In genomic region chr1:227999056-227999930, GRCh38 we compare ENCODE assay signal across 8 cellular contexts. TPM values are rescaled to one million over a fixed set of nuclear protein-coding genes. Genes with fewer than 3 reads are reported as not detected.
DNase-seq lines count a peak whose midpoint lies in the region; ATAC-seq and TF ChIP-seq lines count a peak whose summit lies in the region.

No MANE protein-coding gene starts in this region.

- H3K23ac ChIP-seq in IMR-90 (ENCODE audit: low read depth, low read length) (no peak overlapping the region), trophoblast cell (ENCODE audit: low read length) (no peak overlapping the region)

- H4K91ac ChIP-seq in IMR-90 (ENCODE audit: insufficient read depth, low read depth, low read length) = no peak overlapping the region
- no peak overlapping the region for H4K91ac ChIP-seq in trophoblast cell (ENCODE audit: low read depth, low read length)

- H3K9ac ChIP-seq in IMR-90 (ENCODE audit: low read depth, low read length) (no peak overlapping the region), trophoblast cell (ENCODE audit: low read length) (no peak overlapping the region)

- no peak overlapping the region for H4K5ac ChIP-seq in IMR-90 (ENCODE audit: low read depth, low read length)

- TF ChIP-seq CTCF in IMR-90 (conservative IDR thresholded peaks at IDR 0.05; ENCODE audit: low read depth, low read length) (peak; percentile 85), upper lobe of right lung (IDR thresholded peaks at IDR 0.05) (peak; percentile 77)

- H2AK5ac ChIP-seq in IMR-90 (ENCODE audit: low read depth, low read length) = no peak overlapping the region
- no peak overlapping the region for H2AK5ac ChIP-seq in trophoblast cell (ENCODE audit: low read length)

- H3K4me2 ChIP-seq in IMR-90 (ENCODE audit: low read depth, low read length) = no peak overlapping the region
- H3K4me2 ChIP-seq in trophoblast cell (ENCODE audit: low read length) = no peak overlapping the region

- H3K27ac ChIP-seq in IMR-90 (ENCODE audit: insufficient read depth, low read length) = no peak overlapping the region
- H3K27ac ChIP-seq in trophoblast cell (ENCODE audit: low read depth, low read length) = no peak overlapping the region
- H3K27ac ChIP-seq in upper lobe of right lung = no peak overlapping the region

- no peak overlapping the region for H2BK5ac ChIP-seq in IMR-90 (ENCODE audit: low read depth, low read length, poor library complexity, severe bottlenecking)
- no peak overlapping the region for H2BK5ac ChIP-seq in trophoblast cell (ENCODE audit: low read depth, low read length, poor library complexity)

- no peak overlapping the region for H3K56ac ChIP-seq in IMR-90 (ENCODE audit: extremely low read depth, insufficient read depth, low read length)

- TF ChIP-seq POLR2A in IMR-90 (IDR thresholded peaks at IDR 0.05; ENCODE audit: low read depth, low read length) = no peak

- TF ChIP-seq RAD21 in IMR-90 (IDR thresholded peaks at IDR 0.05; ENCODE audit: low read length) = peak; percentile 84

- H4K12ac ChIP-seq in trophoblast cell (ENCODE audit: low read depth, low read length) = no peak overlapping the region

- H3K4me3 ChIP-seq in IMR-90 (ENCODE audit: insufficient read depth, low read depth, low read length) = no peak overlapping the region
- no peak overlapping the region for H3K4me3 ChIP-seq in trophoblast cell (ENCODE audit: low read depth, low read length)
- H3K4me3 ChIP-seq in upper lobe of right lung = no peak overlapping the region

- H3K14ac ChIP-seq in IMR-90 (replicated peaks; ENCODE audit: low read depth, low read length) = no peak overlapping the region
- no peak overlapping the region for H3K14ac ChIP-seq in trophoblast cell (ENCODE audit: low read length)

- H2AFZ ChIP-seq in IMR-90 (replicated peaks; ENCODE audit: low read length, poor library complexity) (no peak overlapping the region), trophoblast cell (ENCODE audit: insufficient read depth, low read length, poor library complexity) (no peak overlapping the region)

- peak; percentile 76 for ATAC-seq in GM21526 (IDR thresholded peaks at IDR 0.05; ENCODE audit: low FRiP score, unreplicated experiment)
- ATAC-seq in IMR-90 (ENCODE audit: low read depth) = peak; percentile 98
- ATAC-seq in upper lobe of right lung = peak; percentile 96

- no peaks in the 10 kb centered on the region for H4K20me1 ChIP-seq in IMR-90 (ENCODE audit: insufficient read depth, low read length)

- 17% methylated on average over 1 of the region's 7 CpGs; no CpG with 5 or more reads in 1 of the 2 experiments for WGBS in IMR-90 (ENCODE audit: extremely low coverage in 2 of 2, insufficient read length in 1 of 2), 2 experiments
- WGBS in trophoblast cell (ENCODE audit: extremely low coverage, insufficient coverage, insufficient read length) = no CpG with 5 or more reads among the region's 7 CpGs

- H3K9me3 ChIP-seq in IMR-90 (ENCODE audit: control insufficient read depth, insufficient read depth, low read length) (no peaks in the 10 kb centered on the region; the same call in 1 of the 2 replicates), trophoblast cell (ENCODE audit: insufficient read depth, low read depth, low read length) (peaks cover 13% of the 10 kb centered on the region), upper lobe of right lung (peaks cover 12% of the 10 kb centered on the region)

- no peaks in the 10 kb centered on the region for H3K79me2 ChIP-seq in trophoblast cell (ENCODE audit: control insufficient read depth, insufficient read depth, low read length, poor library complexity)

- H3K18ac ChIP-seq in IMR-90 (ENCODE audit: low read depth, low read length) (no peak overlapping the region), trophoblast cell (ENCODE audit: low read length) (no peak overlapping the region)

- dilution Hi-C loops in IMR-90 (cut with HindIII; ENCODE audit: low sequenced_read_pairs, unreplicated experiment) = no loop called here

- no TSS peak for BruUV-seq in IMR-90 (replicated peaks; lab: Mats Ljungman, UMichigan)

- H3K4ac ChIP-seq in IMR-90 (ENCODE audit: low read depth, low read length) (no peak overlapping the region), trophoblast cell (ENCODE audit: low read depth, low read length) (no peak overlapping the region)

- no peak overlapping the region for H2BK15ac ChIP-seq in IMR-90 (ENCODE audit: low read depth, low read length)

- H2BK120ac ChIP-seq in IMR-90 (ENCODE audit: low read depth, low read length) (no peak overlapping the region), trophoblast cell (ENCODE audit: insufficient read depth, low read length, poor library complexity) (no peak overlapping the region)

- DNase-seq in DMS153 (lab: John Stamatoyannopoulos, UW) (peak; percentile 75), IMR-90 (peak; percentile 57), RPMI7951 (ENCODE audit: low read depth) (peak; percentile 74), activated T-helper 1 cell treated with Interleukin-2 at 50 U/mL for 16 hours (ENCODE audit: low read depth) (peak; percentile 38), foreskin melanocyte (peak; percentile 24), trophoblast cell (peak; percentile 54 to 68), upper lobe of right lung (peak; percentile 85)

- peak overlapping the region; percentile 28 for H2AK9ac ChIP-seq in IMR-90 (replicated peaks; ENCODE audit: low read depth, low read length, poor library complexity)

- POLR2A ChIA-PET in IMR-90 (lab: Charles Lee; ENCODE audit: unreplicated experiment) = no interaction called here

- no peak overlapping the region for H2BK20ac ChIP-seq in IMR-90 (ENCODE audit: low read depth, low read length)

- H3K4me1 ChIP-seq in IMR-90 (ENCODE audit: control insufficient read depth, insufficient read depth, low read length) = no peaks in the 10 kb centered on the region
- H3K4me1 ChIP-seq in trophoblast cell (ENCODE audit: control insufficient read depth in 1 of 2, insufficient read depth in 2 of 2, low read length in 2 of 2) = no peaks in the 10 kb centered on the region
- H3K4me1 ChIP-seq in upper lobe of right lung = no peaks in the 10 kb centered on the region

- H3K9me1 ChIP-seq in IMR-90 (ENCODE audit: insufficient read depth, low read length) = no peaks in the 10 kb centered on the region

- H4K8ac ChIP-seq in IMR-90 (ENCODE audit: low read depth in 2 of 2, low read length in 2 of 2) (no peak overlapping the region), trophoblast cell (ENCODE audit: low read depth, low read length) (no peak overlapping the region)

- H3K79me1 ChIP-seq in IMR-90 (ENCODE audit: low read depth in 1 of 2, low read length in 2 of 2) (no peaks in the 10 kb centered on the region), trophoblast cell (ENCODE audit: low read length) (no peaks in the 10 kb centered on the region)

- no peak overlapping the region for H2BK12ac ChIP-seq in trophoblast cell (ENCODE audit: low read length)

- in situ Hi-C loops in IMR-90 (cut with MboI; ENCODE audit: low sequenced_read_pairs) = no loop called here

- CTCF ChIA-PET in IMR-90 (lab: Yijun Ruan, JAX) = interaction anchor here (0.6 to 0.7 kb wide), 6 partner anchors 8 to 150 kb away, joined by 3 read pairs; partner anchors contain the start of gene GJC2

- intact Hi-C loops in IMR-90 (cut with micrococcal nuclease) (loop anchor here (1.0 to 5.0 kb wide), 3 partner anchors 83 to 516 kb away; partner anchors contain the start of gene ARF1), upper lobe of right lung (cut with DNase I) (no loop called here)

- H3K27me3 ChIP-seq in IMR-90 (ENCODE audit: control insufficient read depth, insufficient read depth, low read length) = peaks cover 28% of the 10 kb centered on the region
- peaks cover under 1% of the 10 kb centered on the region for H3K27me3 ChIP-seq in trophoblast cell (ENCODE audit: insufficient read depth, low read length)
- peaks cover 22% of the 10 kb centered on the region for H3K27me3 ChIP-seq in upper lobe of right lung

- H3K36me3 ChIP-seq in IMR-90 (ENCODE audit: control insufficient read depth, insufficient read depth, low read length) = no peaks in the 10 kb centered on the region
- H3K36me3 ChIP-seq in trophoblast cell (ENCODE audit: control insufficient read depth in 1 of 2, insufficient read depth in 2 of 2, low read length in 2 of 2) = no peaks in the 10 kb centered on the region
- no peaks in the 10 kb centered on the region for H3K36me3 ChIP-seq in upper lobe of right lung

TF ChIP-seq in IMR-90, 13 proteins besides CTCF, POLR2A, EP300 and RAD21:
- TF ChIP-seq MAFK (IDR thresholded peaks at IDR 0.05; ENCODE audit: low read depth, low read length) = peak; percentile 27; the same call in 1 of the 2 replicates
- TF ChIP-seq SMC3 (IDR thresholded peaks at IDR 0.05; ENCODE audit: low read depth, low read length) = peak; percentile 68
- no peak for TF ChIP-seq MXI1 (IDR thresholded peaks at IDR 0.05; ENCODE audit: borderline replicate concordance, low read depth, low read length)
- TF ChIP-seq RCOR1 (IDR thresholded peaks at IDR 0.05; ENCODE audit: insufficient replicate concordance, low read length) = no peak
- TF ChIP-seq NFE2L2 (IDR thresholded peaks at IDR 0.05; ENCODE audit: low read depth, low read length) = no peak
- no peak for TF ChIP-seq FOS (IDR thresholded peaks at IDR 0.05; ENCODE audit: low read depth, low read length)

RNA-seq across cellular contexts. Expression of gene WNT3A, which starts 7.5 kb away (rescaled TPM):
- total RNA-seq in IMR-90 (2012; rRNA removed) = not detected in 2 replicates
- polyA plus RNA-seq in IMR-90 (2012; rRNA removed) = not detected in 2 replicates
- polyA plus RNA-seq in IMR-90 (2012; cell fraction: cytosol; rRNA removed) = not detected in 2 replicates
- not detected in 2 replicates for polyA plus RNA-seq in IMR-90 (2012; cell fraction: nucleus; rRNA removed; ENCODE audit: low replicate concordance)
- not detected in 2 replicates for total RNA-seq in RPMI7951 (2014; rRNA removed; shearing (Covaris generic))
- 1.6 TPM in 2 replicates for polyA plus RNA-seq in trophoblast cell (2013)
- total RNA-seq in upper lobe of right lung = 10.1 TPM

RNA-seq across cellular contexts. Expression of gene WNT9A, which starts 51.6 kb away (rescaled TPM):
- total RNA-seq in IMR-90 (2012; rRNA removed) (0.18 and 0.28 TPM in 2 replicates), upper lobe of right lung (10.2 TPM)
- polyA plus RNA-seq in IMR-90 (2012; rRNA removed) = 0.36 and 0.42 TPM in 2 replicates
- polyA plus RNA-seq in IMR-90 (2012; cell fraction: cytosol; rRNA removed) = 0.24 and 0.63 TPM in 2 replicates
- polyA plus RNA-seq in IMR-90 (2012; cell fraction: nucleus; rRNA removed; ENCODE audit: low replicate concordance) = 0.81 and 1.1 TPM in 2 replicates
- 9.5 and 14.0 TPM in 2 replicates for total RNA-seq in RPMI7951 (2014; rRNA removed; shearing (Covaris generic))
- polyA plus RNA-seq in trophoblast cell (2013) = 5.1 and 5.7 TPM in 2 replicates

Comparison
In these comparisons a context has a peak if more than half of its experiments do, and no peak if none do; other contexts are left out.
1. DNase-seq: peak in every context shown above with its lines; median percentile 85 in upper lobe of right lung; 75 in DMS153; 74 in RPMI7951; 61 in trophoblast cell; 57 in IMR-90; 38 in activated T-helper 1 cell treated with Interleukin-2 at 50 U/mL for 16 hours; 24 in foreskin melanocyte.
2. RNA of gene WNT3A, which starts 7.5 kb away (total RNA-seq): 10.1 TPM in upper lobe of right lung (single experiment); not detected in IMR-90 and not detected in RPMI7951; every median in the first group is over 10 times any median in the second.
3. Peak in every context shown above with its lines, with median percentiles within 50 percentile points of each other: ATAC-seq.